ENCODE assay signal across 8 cellular contexts in the genomic region with DNA sequence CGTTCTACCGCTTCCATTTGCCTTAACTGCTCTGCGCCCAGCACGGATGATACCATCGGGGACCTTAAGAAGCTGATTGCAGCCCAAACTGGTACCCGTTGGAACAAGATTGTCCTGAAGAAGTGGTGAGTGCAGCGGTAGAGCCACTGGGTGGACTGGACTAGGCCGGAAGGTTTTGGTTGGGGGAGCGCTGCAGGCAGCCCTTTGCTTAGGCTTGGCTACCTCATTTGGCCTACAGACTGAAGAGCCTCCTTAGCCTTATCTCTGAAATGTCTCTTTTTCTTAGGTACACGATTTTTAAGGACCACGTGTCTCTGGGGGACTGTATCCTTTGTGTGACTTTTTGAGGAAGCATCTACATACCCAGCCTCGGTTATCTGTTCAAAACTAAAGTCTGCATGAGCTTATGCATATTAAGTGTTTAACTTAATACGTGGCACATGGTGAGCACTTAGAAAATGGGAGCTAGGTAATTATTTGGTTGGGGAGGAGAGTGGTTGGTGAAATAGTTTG. TPM values are rescaled to one million over a fixed set of nuclear protein-coding genes. Genes with fewer than 3 reads are reported as not detected.
DNase-seq lines count a peak whose midpoint lies in the region; ATAC-seq and TF ChIP-seq lines count a peak whose summit lies in the region.

No MANE protein-coding gene starts in this region.

- H3K9me3 ChIP-seq in A673 (ENCODE audit: low read depth, low read length, poor library complexity, severe bottlenecking) (no peaks in the 10 kb centered on the region), breast epithelium (no peaks in the 10 kb centered on the region), mucosa of rectum (ENCODE audit: control insufficient read depth in 2 of 2, low read length in 2 of 2) (no peaks in the 10 kb centered on the region)

- H3K27ac ChIP-seq in A673 (ENCODE audit: low read depth, low read length, poor library complexity, severe bottlenecking) (peak overlapping the region; percentile 67), breast epithelium (peak overlapping the region; percentile 85 to 86), mucosa of rectum (ENCODE audit: low read depth in 2 of 2, low read length in 2 of 2) (no peak overlapping the region)

- DNase-seq in A673 (ENCODE audit: low spot score): no peak
- DNase-seq in Jurkat, Clone E6-1 (ENCODE audit: low read depth, low spot score): no peak
- DNase-seq in breast epithelium (ENCODE audit: low spot score in 2 of 2): no peak
- no peak for DNase-seq in NCI-H2196 (lab: John Stamatoyannopoulos, UW; ENCODE audit: unreplicated experiment)
- DNase-seq in stimulated activated CD4-positive, alpha-beta T cell treated with anti-CD3 and anti-CD28 coated beads, Interleukin-4, amount 100 ng/mL, for 24 hours: no peak

- H3K27me3 ChIP-seq in A673 (replicated peaks; ENCODE audit: insufficient read depth, low read depth, low read length, poor library complexity) (no peaks in the 10 kb centered on the region), breast epithelium (no peaks in the 10 kb centered on the region), mucosa of rectum (ENCODE audit: control insufficient read depth in 2 of 2, insufficient read depth in 2 of 2, low read length in 2 of 2) (no peaks in the 10 kb centered on the region)

- H3K4me1 ChIP-seq in A673 (ENCODE audit: insufficient read depth, low read length, poor library complexity, severe bottlenecking) (no peaks in the 10 kb centered on the region), breast epithelium (peaks cover 0 to 14% of the 10 kb centered on the region in 2 donors), mucosa of rectum (ENCODE audit: control insufficient read depth in 2 of 2, insufficient read depth in 2 of 2, low read length in 2 of 2) (peaks cover 13 to 16% of the 10 kb centered on the region in 2 donors)

- H3K36me3 ChIP-seq in A673 (ENCODE audit: insufficient read depth, low read length, poor library complexity, severe bottlenecking) (peaks cover 11% of the 10 kb centered on the region), breast epithelium (no peaks in the 10 kb centered on the region), mucosa of rectum (ENCODE audit: control insufficient read depth in 2 of 2, insufficient read depth in 2 of 2, low read length in 2 of 2) (peaks cover 7 to 11% of the 10 kb centered on the region in 2 donors)

- TF ChIP-seq CTCF in A673 (conservative IDR thresholded peaks at IDR 0.05; ENCODE audit: low read depth, low read length): no peak
- TF ChIP-seq CTCF in breast epithelium (IDR thresholded peaks at IDR 0.05): no peak

- H3K9ac ChIP-seq in mucosa of rectum (ENCODE audit: low read depth in 1 of 2, low read length in 2 of 2): peak overlapping the region; percentile 80 to 88

- intact Hi-C loops in A673 (cut with micrococcal nuclease; ENCODE audit: unreplicated experiment): no loop called here
- intact Hi-C loops in breast epithelium (cut with DNase I; ENCODE audit: low total_unique reads): no loop called here

- ATAC-seq in GM21367 (IDR thresholded peaks at IDR 0.05; ENCODE audit: unreplicated experiment): no peak
- no peak for ATAC-seq in esophagus mucosa

- no TSS peak for BruUV-seq in A673 (replicated peaks; lab: Mats Ljungman, UMichigan)

- TF ChIP-seq POLR2A in breast epithelium (IDR thresholded peaks at IDR 0.05): no peak

- H3K4me3 ChIP-seq in A673 (ENCODE audit: low read depth, low read length, poor library complexity, severe bottlenecking) (peak overlapping the region; percentile 58), breast epithelium (peak overlapping the region; percentile 84 to 98 (median 97)), mucosa of rectum (ENCODE audit: low read length in 2 of 2) (peak overlapping the region; percentile 93 to 96)
- H3K4me3 ChIP-seq in Jurkat, Clone E6-1 (ENCODE audit: low read length): peak overlapping the region; percentile 97

- POLR2A ChIA-PET in A673 (lab: Charles Lee; ENCODE audit: low non-redundant PET): interaction anchor here (0.6 kb wide), 1 partner anchor 194 kb away, joined by 3 read pairs; no protein-coding TSS in a partner anchor

- CTCF ChIA-PET in A673 (lab: Charles Lee): no interaction called here

RNA-seq across cellular contexts. Expression of gene UBL5, which starts 0.9 kb away (rescaled TPM):
- 327 and 383 TPM in 2 replicates for total RNA-seq in A673 (2021)
- polyA plus RNA-seq in Jurkat, Clone E6-1 (2012; ENCODE audit: insufficient read depth, insufficient read length): 803 TPM
- 100 to 1,000 TPM; 381 to 489 (median 475) TPM for total RNA-seq in breast epithelium
- 297 TPM for total RNA-seq in esophagus mucosa

RNA-seq across cellular contexts. Expression of gene PIN1, which starts 6.5 kb away (rescaled TPM):
- total RNA-seq in A673 (2021): 177 and 179 TPM in 2 replicates
- 198 TPM for polyA plus RNA-seq in Jurkat, Clone E6-1 (2012; ENCODE audit: insufficient read depth, insufficient read length)
- total RNA-seq in breast epithelium: 100 to 1,000 TPM in 1 of 3 donors, 10 to 100 TPM in 2; 71.3 to 114 (median 73.4) TPM
- 54.4 TPM for total RNA-seq in esophagus mucosa

RNA-seq across cellular contexts. Expression of gene FBXL12, which starts 9.7 kb away (rescaled TPM):
- 21.7 and 26.4 TPM in 2 replicates for total RNA-seq in A673 (2021)
- polyA plus RNA-seq in Jurkat, Clone E6-1 (2012; ENCODE audit: insufficient read depth, insufficient read length): 22.3 TPM
- total RNA-seq in breast epithelium: 10 to 100 TPM; 18.7 to 27.1 (median 19.7) TPM
- total RNA-seq in esophagus mucosa: 13.2 TPM

Comparison
In these comparisons a context has a peak if more than half of its experiments do, and no peak if none do; other contexts are left out.
1. H3K27ac ChIP-seq: peak in A673 (single experiment) and breast epithelium (2 of 2); none in mucosa of rectum (0 of 2).
2. Peak in every context shown above with its lines, with median percentiles within 50 percentile points of each other: H3K4me3 ChIP-seq.